ENCODE assay signal across 9 cellular contexts in genomic region chr4:1722551-1723071, GRCh38. TPM values are rescaled to one million over a fixed set of nuclear protein-coding genes. Genes with fewer than 3 reads are reported as not detected.
A peak's percentile ranks its signal among the peaks of the same experiment; 100 is the strongest.
DNase-seq lines count a peak whose midpoint lies in the region; ATAC-seq and TF ChIP-seq lines count a peak whose summit lies in the region.
"Had no signal": no experiment of that assay in that cellular context is flagged by ENCODE, and none has a peak within 500 bp of the region (broad histone marks: within the 10 kb centered on the region; RNA-seq: fewer than 3 reads in every experiment).

No MANE protein-coding gene starts in this region.

- H3K23ac ChIP-seq in mesendoderm (ENCODE audit: low read length): peak overlapping the region; percentile 15

- H3K9ac ChIP-seq in mesendoderm (ENCODE audit: low read length): peak overlapping the region; percentile 91

- H3K27me3 ChIP-seq in HL-60 (ENCODE audit: insufficient read depth, poor library complexity, severe bottlenecking): no peaks in the 10 kb centered on the region
- no peaks in the 10 kb centered on the region for H3K27me3 ChIP-seq in mesendoderm (ENCODE audit: insufficient read depth, low read length, poor library complexity)

- peaks cover 37% of the 10 kb centered on the region for H3K36me3 Mint-ChIP-seq in activated naive CD8-positive, alpha-beta T cell treated with anti-CD3 and anti-CD28 coated beads, Interleukin-2, amount 10 ng/mL, durations not matched to agents 7 days and 5 days

- no peak overlapping the region for H4K8ac ChIP-seq in mesendoderm (ENCODE audit: low read depth, low read length)

- no peaks in the 10 kb centered on the region for H3K9me3 Mint-ChIP-seq in activated naive CD8-positive, alpha-beta T cell treated with anti-CD3 and anti-CD28 coated beads, Interleukin-2, amount 10 ng/mL, durations not matched to agents 7 days and 5 days

- no peak overlapping the region for H2BK120ac ChIP-seq in mesendoderm (ENCODE audit: low read depth, low read length)

- peaks cover 10% of the 10 kb centered on the region for H3K36me3 ChIP-seq in mesendoderm (ENCODE audit: control insufficient read depth, insufficient read depth, low read length)

- H3K4me1 Mint-ChIP-seq in activated naive CD8-positive, alpha-beta T cell treated with anti-CD3 and anti-CD28 coated beads, Interleukin-2, amount 10 ng/mL, durations not matched to agents 7 days and 5 days: peaks cover 40% of the 10 kb centered on the region

- H3K27me3 Mint-ChIP-seq in activated naive CD8-positive, alpha-beta T cell treated with anti-CD3 and anti-CD28 coated beads, Interleukin-2, amount 10 ng/mL, durations not matched to agents 7 days and 5 days: no peaks in the 10 kb centered on the region

- H3K4me3 Mint-ChIP-seq in activated naive CD8-positive, alpha-beta T cell treated with anti-CD3 and anti-CD28 coated beads, Interleukin-2, amount 10 ng/mL, durations not matched to agents 7 days and 5 days: peak overlapping the region; percentile 99

- no peak overlapping the region for H2BK5ac ChIP-seq in mesendoderm (ENCODE audit: low read length)

- no peak overlapping the region for H3K18ac ChIP-seq in mesendoderm (ENCODE audit: low read length)

- no CpG with 5 or more reads among the region's 17 CpGs for WGBS in mesendoderm (ENCODE audit: extremely low coverage, insufficient coverage, low lambda C conversion rate)

- H2AK5ac ChIP-seq in mesendoderm (ENCODE audit: low read length): no peak overlapping the region

- H3K4me1 ChIP-seq in mesendoderm (ENCODE audit: control insufficient read depth, low read depth, low read length): peaks cover 5% of the 10 kb centered on the region

- H3K27ac ChIP-seq in HL-60 (replicated peaks) (peak overlapping the region; percentile 93), mesendoderm (ENCODE audit: low read depth, low read length) (no peak overlapping the region)

- H3K79me1 ChIP-seq in mesendoderm (ENCODE audit: low read length): peaks cover 21% of the 10 kb centered on the region

- DNase-seq in AML-193 (lab: John Stamatoyannopoulos, UW) (peak; percentile 12 to 40), HL-60 (ENCODE audit: low read depth in 1 of 2, low spot score in 1 of 2) (no peak), mesendoderm (no peak), germinal center (ENCODE audit: low spot score) (no peak), AG08396 (ENCODE audit: low spot score) (no peak)
- peak; percentile 55 for DNase-seq in activated naive CD8-positive, alpha-beta T cell treated with anti-CD3 and anti-CD28 coated beads, Interleukin-2, amount 10 ng/mL, durations not matched to agents 7 days and 5 days
- DNase-seq in stimulated activated naive CD4-positive, alpha-beta T cell treated with Interleukin-2 at 50 U/mL for 16 hours (lab: John Stamatoyannopoulos, UW): no peak
- DNase-seq: NK-92 treated with Interleukin-12 subunit alpha and Interleukin-12 subunit beta, amount 100 ng/mL, for 24 hours had no signal

- H3K4me3 ChIP-seq in HL-60 (replicated peaks; ENCODE audit: insufficient read depth, low read length): peak overlapping the region; percentile 96
- H3K4me3 ChIP-seq in mesendoderm (ENCODE audit: low read length): peak overlapping the region; percentile 94

- peaks cover 30% of the 10 kb centered on the region for H3K79me2 ChIP-seq in mesendoderm (ENCODE audit: control insufficient read depth, insufficient read depth, low read length)

- H3K56ac ChIP-seq in mesendoderm (ENCODE audit: low read length): peak overlapping the region; percentile 97

- POLR2A ChIA-PET in activated naive CD8-positive, alpha-beta T cell treated with anti-CD3 and anti-CD28 coated beads, Interleukin-2, amount 10 ng/mL, durations not matched to agents 7 days and 5 days (lab: Charles Lee): interaction anchor here (1.0 to 7.0 kb wide), 4 partner anchors 11 to 147 kb away, joined by 3 to 148 read pairs (median 26); partner anchors contain the start of gene SLBP

- H3K4me2 ChIP-seq in mesendoderm (ENCODE audit: low read length): peak overlapping the region; percentile 93

- H3K4ac ChIP-seq in mesendoderm (ENCODE audit: low read depth, low read length): peak overlapping the region; percentile 88

- H2BK15ac ChIP-seq in mesendoderm (replicated peaks; ENCODE audit: low read depth): no peak overlapping the region

- no peak for ATAC-seq in activated naive CD8-positive, alpha-beta T cell treated with anti-CD3 and anti-CD28 coated beads, Interleukin-2, amount 10 ng/mL, durations not matched to agents 7 days and 5 days (ENCODE audit: low read depth)
- ATAC-seq in GM19455 (IDR thresholded peaks at IDR 0.05; ENCODE audit: unreplicated experiment): no peak

- peak overlapping the region; percentile 98 for H3K27ac Mint-ChIP-seq in activated naive CD8-positive, alpha-beta T cell treated with anti-CD3 and anti-CD28 coated beads, Interleukin-2, amount 10 ng/mL, durations not matched to agents 7 days and 5 days

- no peak overlapping the region for H4K5ac ChIP-seq in mesendoderm (ENCODE audit: low read length)

- no peak for TF ChIP-seq CTCF in HL-60 (IDR thresholded peaks at IDR 0.05; ENCODE audit: insufficient read depth, low read length)

RNA-seq across cellular contexts. Expression of gene TACC3, which starts 1.3 kb away (rescaled TPM):
- 100 to 1,000 TPM; 234 to 235 TPM for total RNA-seq in activated naive CD8-positive, alpha-beta T cell treated with anti-CD3 and anti-CD28 coated beads, Interleukin-2, amount 10 ng/mL, durations not matched to agents 7 days and 5 days
- 125 TPM for polyA plus RNA-seq in mesendoderm (2013, experiment 1 of 2)
- polyA plus RNA-seq in mesendoderm (2013, experiment 2 of 2): 122 TPM

RNA-seq across cellular contexts. Expression of gene TMEM129, which starts 1.5 kb away (rescaled TPM):
- 10 to 100 TPM; 27.5 to 27.6 TPM for total RNA-seq in activated naive CD8-positive, alpha-beta T cell treated with anti-CD3 and anti-CD28 coated beads, Interleukin-2, amount 10 ng/mL, durations not matched to agents 7 days and 5 days
- polyA plus RNA-seq in mesendoderm (2013, experiment 1 of 2): 10.9 TPM
- 10.7 TPM for polyA plus RNA-seq in mesendoderm (2013, experiment 2 of 2)

RNA-seq across cellular contexts. Expression of gene SLBP, which starts 10.5 kb away (rescaled TPM):
- 100 to 1,000 TPM in 1 of 2 experiments, 10 to 100 TPM in 1; 99.7 to 103 TPM for total RNA-seq in activated naive CD8-positive, alpha-beta T cell treated with anti-CD3 and anti-CD28 coated beads, Interleukin-2, amount 10 ng/mL, durations not matched to agents 7 days and 5 days
- polyA plus RNA-seq in mesendoderm (2013, experiment 1 of 2): 43.5 TPM
- polyA plus RNA-seq in mesendoderm (2013, experiment 2 of 2): 43.0 TPM

RNA-seq across cellular contexts. Expression of gene FAM53A, which starts 38.5 kb away (rescaled TPM):
- under 1 TPM; 0.54 to 0.97 TPM for total RNA-seq in activated naive CD8-positive, alpha-beta T cell treated with anti-CD3 and anti-CD28 coated beads, Interleukin-2, amount 10 ng/mL, durations not matched to agents 7 days and 5 days
- polyA plus RNA-seq in mesendoderm (2013, experiment 1 of 2): 0.20 TPM
- polyA plus RNA-seq in mesendoderm (2013, experiment 2 of 2): 0.50 TPM

Comparison
In these comparisons a context has a peak if more than half of its experiments do, and no peak if none do; other contexts are left out.
1. DNase-seq: peak in AML-193 (2 of 2) and activated naive CD8-positive, alpha-beta T cell treated with anti-CD3 and anti-CD28 coated beads, Interleukin-2, amount 10 ng/mL, durations not matched to agents 7 days and 5 days (single experiment); none in HL-60 (0 of 2), mesendoderm (single experiment), stimulated activated naive CD4-positive, alpha-beta T cell treated with Interleukin-2 at 50 U/mL for 16 hours (single experiment), germinal center (single experiment) and AG08396 (single experiment).